16 cellular contexts compared by ENCODE assay signal in the genomic region with DNA sequence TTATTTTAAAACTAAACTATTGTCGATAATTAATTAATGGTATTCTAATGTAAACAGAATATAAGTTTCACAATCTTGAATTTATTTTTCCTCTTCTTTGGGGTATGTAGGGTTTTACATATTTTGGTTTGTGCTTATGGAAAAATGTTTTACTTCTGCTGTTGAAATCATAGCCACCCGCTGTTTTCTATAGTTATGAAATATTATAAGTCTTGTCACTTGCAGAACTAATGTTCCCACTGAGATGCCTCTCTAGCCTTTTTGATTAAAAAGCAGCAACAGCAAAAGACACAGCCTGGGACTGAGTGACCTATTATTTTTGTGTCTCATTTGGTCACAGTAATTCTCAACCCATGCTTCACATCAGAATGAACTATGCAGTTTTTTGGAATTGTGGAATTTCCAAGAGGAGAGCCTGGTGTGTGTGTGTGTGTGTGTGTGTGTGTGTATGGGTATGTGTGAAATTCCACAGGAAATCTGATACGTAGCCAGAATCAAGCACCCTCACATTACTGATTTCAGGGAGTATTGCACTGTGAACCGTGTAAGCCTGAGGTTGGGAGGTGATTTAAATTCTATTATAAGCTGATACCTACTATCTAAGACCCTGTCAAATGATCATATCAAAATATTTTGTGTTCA. TPM values are rescaled to one million over a fixed set of nuclear protein-coding genes. Genes with fewer than 3 reads are reported as not detected.
A peak's percentile ranks its signal among the peaks of the same experiment; 100 is the strongest.
DNase-seq lines count a peak whose midpoint lies in the region; ATAC-seq and TF ChIP-seq lines count a peak whose summit lies in the region.
"Had no signal": no experiment of that assay in that cellular context is flagged by ENCODE, and none has a peak within 500 bp of the region (broad histone marks: within the 10 kb centered on the region; RNA-seq: fewer than 3 reads in every experiment).

No MANE protein-coding gene starts in this region.

- no peak overlapping the region for H3K4me3 Mint-ChIP-seq in nephron progenitor cell
- no peak overlapping the region for H3K4me3 Mint-ChIP-seq in activated T-helper 1 cell treated with anti-CD3 and anti-CD28 coated beads, Interleukin-12 subunit alpha, Interleukin-12 subunit beta, Interleukin-2, Interleukin-4 antibody, amounts not matched to agents 30 ng/mL and 10 ng/mL and 1 ng/mL, durations not matched to agents 14 hours and 24 hours and 36 hours
- H3K4me3 Mint-ChIP-seq: HFFc6 had no signal

- DNase-seq in GM23248: no peak
- no peak for DNase-seq in SJSA1 (ENCODE audit: low read depth in 1 of 2, low spot score in 2 of 2)
- DNase-seq in kidney tubule cell (ENCODE audit: low spot score): peak; percentile 24
- DNase-seq in nephron progenitor cell: peak; percentile 12
- DNase-seq in activated T-helper 1 cell treated with anti-CD3 and anti-CD28 coated beads, Interleukin-12 subunit alpha, Interleukin-12 subunit beta, Interleukin-2, Interleukin-4 antibody, amounts not matched to agents 30 ng/mL and 10 ng/mL and 1 ng/mL, durations not matched to agents 14 hours and 24 hours and 36 hours (ENCODE audit: low spot score): no peak
- DNase-seq in right cardiac atrium: no peak
- no peak for DNase-seq in posterior vena cava (ENCODE audit: low spot score)
- DNase-seq in HUDEP-2 (lab: John Stamatoyannopoulos, UW; ENCODE audit: unreplicated experiment in 76 of 76): no peak
- DNase-seq: HFFc6, NCI-H1048, NCI-H146, NCI-H2081, Peyer's patch, Right ventricle myocardium superior had no signal

- no peak overlapping the region for H2AFZ ChIP-seq in GM23248

- in situ Hi-C loops in GM23248 (cut with MboI): no loop called here

- peak overlapping the region; percentile 12 for H3K27ac Mint-ChIP-seq in nephron progenitor cell
- no peak overlapping the region for H3K27ac Mint-ChIP-seq in activated T-helper 1 cell treated with anti-CD3 and anti-CD28 coated beads, Interleukin-12 subunit alpha, Interleukin-12 subunit beta, Interleukin-2, Interleukin-4 antibody, amounts not matched to agents 30 ng/mL and 10 ng/mL and 1 ng/mL, durations not matched to agents 14 hours and 24 hours and 36 hours

- peaks cover 42% of the 10 kb centered on the region for H3K79me2 ChIP-seq in GM23248 (ENCODE audit: insufficient read depth)

- H3K36me3 ChIP-seq in GM23248 (ENCODE audit: low read depth) (no peaks in the 10 kb centered on the region), SJSA1 (no peaks in the 10 kb centered on the region)
- H3K36me3 ChIP-seq: BLaER1 treated with 17β-estradiol and CSF1 and Interleukin-3, amounts not matched to agents 10 nM and 100 nM; Peyer's patch had no signal

- no peaks in the 10 kb centered on the region for H3K27me3 Mint-ChIP-seq in nephron progenitor cell (ENCODE audit: low read depth, poor library complexity)
- H3K27me3 Mint-ChIP-seq in activated T-helper 1 cell treated with anti-CD3 and anti-CD28 coated beads, Interleukin-12 subunit alpha, Interleukin-12 subunit beta, Interleukin-2, Interleukin-4 antibody, amounts not matched to agents 30 ng/mL and 10 ng/mL and 1 ng/mL, durations not matched to agents 14 hours and 24 hours and 36 hours (ENCODE audit: insufficient read depth): peaks cover 41% of the 10 kb centered on the region

- H3F3A ChIP-seq in GM23248 (ENCODE audit: insufficient read depth): peaks cover 37% of the 10 kb centered on the region

- no peak for TF ChIP-seq CTCF in nephron progenitor cell (IDR thresholded peaks at IDR 0.05)

- H3K4me2 ChIP-seq in GM23248 (ENCODE audit: unreplicated experiment): no peak overlapping the region
- H3K4me2 ChIP-seq: BLaER1 treated with 17β-estradiol and CSF1 and Interleukin-3, amounts not matched to agents 10 nM and 100 nM had no signal

- H3K9me3 Mint-ChIP-seq in nephron progenitor cell: no peaks in the 10 kb centered on the region
- H3K9me3 Mint-ChIP-seq in activated T-helper 1 cell treated with anti-CD3 and anti-CD28 coated beads, Interleukin-12 subunit alpha, Interleukin-12 subunit beta, Interleukin-2, Interleukin-4 antibody, amounts not matched to agents 30 ng/mL and 10 ng/mL and 1 ng/mL, durations not matched to agents 14 hours and 24 hours and 36 hours: no peaks in the 10 kb centered on the region
- H3K9me3 Mint-ChIP-seq: HFFc6 had no signal

- H3K4me1 ChIP-seq in GM23248 (ENCODE audit: insufficient read depth) (peaks cover 52% of the 10 kb centered on the region), SJSA1 (replicated peaks) (peaks cover 43% of the 10 kb centered on the region), right cardiac atrium (ENCODE audit: control insufficient read depth, insufficient read depth, low read length) (peaks cover 1% of the 10 kb centered on the region)
- H3K4me1 ChIP-seq: Peyer's patch had no signal

- H3K9me3 ChIP-seq in GM23248 (ENCODE audit: low read depth) (no peaks in the 10 kb centered on the region), SJSA1 (replicated peaks) (no peaks in the 10 kb centered on the region), right cardiac atrium (ENCODE audit: control insufficient read depth, low read length) (no peaks in the 10 kb centered on the region)
- H3K9me3 ChIP-seq: BLaER1 treated with 17β-estradiol and CSF1 and Interleukin-3, amounts not matched to agents 10 nM and 100 nM; Peyer's patch had no signal

- H3K4me1 Mint-ChIP-seq in nephron progenitor cell: peaks cover 11% of the 10 kb centered on the region
- H3K4me1 Mint-ChIP-seq in activated T-helper 1 cell treated with anti-CD3 and anti-CD28 coated beads, Interleukin-12 subunit alpha, Interleukin-12 subunit beta, Interleukin-2, Interleukin-4 antibody, amounts not matched to agents 30 ng/mL and 10 ng/mL and 1 ng/mL, durations not matched to agents 14 hours and 24 hours and 36 hours (ENCODE audit: low read depth): peaks cover 8% of the 10 kb centered on the region

- H3K27ac ChIP-seq in GM23248 (peak overlapping the region; percentile 98), SJSA1 (0 out of 2 replicates have a peak overlapping the region, but pooled peaks have one; percentile 10), right cardiac atrium (ENCODE audit: low read length) (no peak overlapping the region)
- H3K27ac ChIP-seq: BLaER1 treated with 17β-estradiol and CSF1 and Interleukin-3, amounts not matched to agents 10 nM and 100 nM; Peyer's patch had no signal

- no peak for ATAC-seq in right cardiac atrium
- ATAC-seq: HepG2 had no signal

- intact Hi-C loops in activated T-helper 1 cell treated with anti-CD3 and anti-CD28 coated beads, Interleukin-12 subunit alpha, Interleukin-12 subunit beta, Interleukin-2, Interleukin-4 antibody, amounts not matched to agents 30 ng/mL and 10 ng/mL and 1 ng/mL, durations not matched to agents 14 hours and 24 hours and 36 hours (cut with micrococcal nuclease): no loop called here
- intact Hi-C loops in right cardiac atrium (cut with DNase I): no loop called here
- intact Hi-C loops in posterior vena cava (cut with DNase I): no loop called here

- H3K27me3 ChIP-seq in GM23248 (replicated peaks; ENCODE audit: insufficient read depth) (no peaks in the 10 kb centered on the region), SJSA1 (replicated peaks) (no peaks in the 10 kb centered on the region), right cardiac atrium (ENCODE audit: control insufficient read depth, insufficient read depth) (no peaks in the 10 kb centered on the region)
- H3K27me3 ChIP-seq: BLaER1 treated with 17β-estradiol and CSF1 and Interleukin-3, amounts not matched to agents 10 nM and 100 nM; Peyer's patch had no signal

- no peaks in the 10 kb centered on the region for H4K20me1 ChIP-seq in GM23248 (ENCODE audit: insufficient read depth)
- H4K20me1 ChIP-seq: BLaER1 treated with 17β-estradiol and CSF1 and Interleukin-3, amounts not matched to agents 10 nM and 100 nM had no signal

- H3K36me3 Mint-ChIP-seq in nephron progenitor cell (ENCODE audit: low read depth): no peaks in the 10 kb centered on the region
- no peaks in the 10 kb centered on the region for H3K36me3 Mint-ChIP-seq in activated T-helper 1 cell treated with anti-CD3 and anti-CD28 coated beads, Interleukin-12 subunit alpha, Interleukin-12 subunit beta, Interleukin-2, Interleukin-4 antibody, amounts not matched to agents 30 ng/mL and 10 ng/mL and 1 ng/mL, durations not matched to agents 14 hours and 24 hours and 36 hours (ENCODE audit: low read depth)

- 94 to 98% methylated on average over 4 of the region's 4 CpGs for WGBS in GM23248 (ENCODE audit: low coverage in 1 of 2, low lambda C conversion rate in 2 of 2, missing lambda C conversion rate in 2 of 2), 2 experiments
- 80% methylated on average over 4 of the region's 4 CpGs for WGBS in right cardiac atrium

- H3K9me2 ChIP-seq in GM23248 (ENCODE audit: insufficient read depth): no peaks in the 10 kb centered on the region

- H3K9ac ChIP-seq in GM23248: no peak overlapping the region
- H3K9ac ChIP-seq: BLaER1 treated with 17β-estradiol and CSF1 and Interleukin-3, amounts not matched to agents 10 nM and 100 nM had no signal

- H3K4me3 ChIP-seq in GM23248: no peak overlapping the region
- no peak overlapping the region for H3K4me3 ChIP-seq in SJSA1
- no peak overlapping the region for H3K4me3 ChIP-seq in right cardiac atrium (ENCODE audit: low read length)
- H3K4me3 ChIP-seq: BLaER1 treated with 17β-estradiol and CSF1 and Interleukin-3, amounts not matched to agents 10 nM and 100 nM; Peyer's patch had no signal

RNA-seq across cellular contexts. Expression of gene FRMD6, which starts 55.8 kb away (rescaled TPM):
- total RNA-seq in GM23248 (2014; rRNA removed; shearing (Covaris generic)): 795 and 861 TPM in 2 replicates
- polyA plus RNA-seq in GM23248 (2016; fragmentation: Nextera tagmentation; extraction: Ambion mirVana): 550 and 553 TPM in 2 replicates
- total RNA-seq in SJSA1 (2014; rRNA removed; shearing (Covaris generic)): 87.3 and 108 TPM in 2 replicates
- total RNA-seq in activated T-helper 1 cell treated with anti-CD3 and anti-CD28 coated beads, Interleukin-12 subunit alpha, Interleukin-12 subunit beta, Interleukin-2, Interleukin-4 antibody, amounts not matched to agents 30 ng/mL and 10 ng/mL and 1 ng/mL, durations not matched to agents 14 hours and 24 hours and 36 hours: 5.9 and 6.1 TPM in 2 replicates
- total RNA-seq in right cardiac atrium: 1 to 10 TPM; 7.8 to 8.8 (median 8.1) TPM
- 3.1 TPM for polyA plus RNA-seq in right cardiac atrium
- total RNA-seq in posterior vena cava: 10 to 100 TPM; 33.1 to 49.6 TPM

Comparison
In these comparisons a context has a peak if more than half of its experiments do, and no peak if none do; other contexts are left out.
1. DNase-seq: peak in kidney tubule cell (single experiment) and nephron progenitor cell (single experiment); none in GM23248 (single experiment), SJSA1 (0 of 2), activated T-helper 1 cell treated with anti-CD3 and anti-CD28 coated beads, Interleukin-12 subunit alpha, Interleukin-12 subunit beta, Interleukin-2, Interleukin-4 antibody, amounts not matched to agents 30 ng/mL and 10 ng/mL and 1 ng/mL, durations not matched to agents 14 hours and 24 hours and 36 hours (single experiment), right cardiac atrium (0 of 3), posterior vena cava (single experiment) and HUDEP-2 (0 of 76).